Comparison of ENCODE assay signal across 18 cellular contexts in the genomic region with DNA sequence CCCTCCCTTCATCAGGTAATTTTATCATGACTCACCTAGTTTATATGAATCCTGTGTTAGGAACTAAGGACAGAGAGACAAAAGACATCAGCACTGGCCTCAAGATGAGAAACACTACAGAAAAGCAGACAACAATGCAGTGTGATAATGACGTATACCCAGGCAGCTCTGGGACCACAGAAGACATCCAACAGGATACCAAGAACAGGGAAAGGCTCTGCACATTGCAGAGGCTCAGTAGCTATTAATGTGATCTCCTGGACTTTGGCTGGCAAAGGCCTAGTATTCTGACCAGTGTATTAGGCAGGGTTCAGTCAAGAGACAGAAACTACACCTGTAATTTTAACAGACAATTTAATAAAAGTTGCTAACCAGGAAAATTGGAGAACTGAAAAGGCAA. TPM values are rescaled to one million over a fixed set of nuclear protein-coding genes. Genes with fewer than 3 reads are reported as not detected.
DNase-seq lines count a peak whose midpoint lies in the region; ATAC-seq and TF ChIP-seq lines count a peak whose summit lies in the region.
"Had no signal": no experiment of that assay in that cellular context is flagged by ENCODE, and none has a peak within 500 bp of the region (broad histone marks: within the 10 kb centered on the region; RNA-seq: fewer than 3 reads in every experiment).

No MANE protein-coding gene starts in this region.

- no peaks in the 10 kb centered on the region for H3K36me3 ChIP-seq in CD8-positive, alpha-beta memory T cell (ENCODE audit: insufficient read depth, low read length)
- no peaks in the 10 kb centered on the region for H3K36me3 ChIP-seq in Panc1 (ENCODE audit: control insufficient read depth, insufficient read depth, low read length)

- no peaks in the 10 kb centered on the region for H3K27me3 ChIP-seq in CD8-positive, alpha-beta memory T cell (ENCODE audit: insufficient read depth, low read length, poor library complexity, severe bottlenecking)
- H3K27me3 ChIP-seq in Panc1 (ENCODE audit: control insufficient read depth, insufficient read depth, low read length) (no peaks in the 10 kb centered on the region), foreskin keratinocyte (no peaks in the 10 kb centered on the region)
- H3K27me3 ChIP-seq: BLaER1 had no signal

- in situ Hi-C loops in Panc1 (cut with HindIII; ENCODE audit: low pct_unique_long_range_greater_than_20kb, low sequenced_read_pairs) = no loop called here

- H3K4me3 Mint-ChIP-seq in CD8-positive, alpha-beta memory T cell = peak overlapping the region in 2 of 7 donors; percentile 13 to 21
- H3K4me3 Mint-ChIP-seq in natural killer cell treated with Interleukin-12 subunit alpha and Interleukin-12 subunit beta and Interleukin-15 and Interleukin-18, amount 100 ng/mL, for 72 hours = no peak overlapping the region
- H3K4me3 Mint-ChIP-seq: H9 had no signal

- H3K4me1 Mint-ChIP-seq in CD8-positive, alpha-beta memory T cell = peaks cover 69 to 89% (median 88%) of the 10 kb centered on the region in 3 donors
- peaks cover 34 to 39% of the 10 kb centered on the region in 2 donors for H3K4me1 Mint-ChIP-seq in natural killer cell treated with Interleukin-12 subunit alpha and Interleukin-12 subunit beta and Interleukin-15 and Interleukin-18, amount 100 ng/mL, for 72 hours (ENCODE audit: low read depth in 2 of 2)

- no peaks in the 10 kb centered on the region for H3K27me3 Mint-ChIP-seq in CD8-positive, alpha-beta memory T cell
- H3K27me3 Mint-ChIP-seq in natural killer cell treated with Interleukin-12 subunit alpha and Interleukin-12 subunit beta and Interleukin-15 and Interleukin-18, amount 100 ng/mL, for 72 hours = no peaks in the 10 kb centered on the region

- peak overlapping the region in 5 of 8 donors; percentile 1 to 44 (median 13) for H3K27ac Mint-ChIP-seq in CD8-positive, alpha-beta memory T cell
- H3K27ac Mint-ChIP-seq in natural killer cell treated with Interleukin-12 subunit alpha and Interleukin-12 subunit beta and Interleukin-15 and Interleukin-18, amount 100 ng/mL, for 72 hours = peak overlapping the region; percentile 11 to 61

- no peaks in the 10 kb centered on the region for H3K9me3 ChIP-seq in CD8-positive, alpha-beta memory T cell (ENCODE audit: low read length)
- H3K9me3 ChIP-seq in Panc1 (ENCODE audit: control insufficient read depth, insufficient read depth, low read depth, low read length) = no peaks in the 10 kb centered on the region
- H3K9me3 ChIP-seq: BLaER1 had no signal

- CTCF ChIA-PET in CD8-positive, alpha-beta memory T cell (lab: Charles Lee) = no interaction called here
- CTCF ChIA-PET in Panc1 (lab: Charles Lee) = no interaction called here

- H3K27ac ChIP-seq in CD8-positive, alpha-beta memory T cell (ENCODE audit: low read depth, low read length) = no peak overlapping the region
- H3K27ac ChIP-seq in Panc1 (ENCODE audit: low read length) = peak overlapping the region; percentile 9; the same call in 1 of the 2 replicates
- no peak overlapping the region for H3K27ac ChIP-seq in foreskin keratinocyte
- H3K27ac ChIP-seq: BLaER1 had no signal

- intact Hi-C loops in Panc1 (cut with micrococcal nuclease; ENCODE audit: unreplicated experiment) = no loop called here

- no peak for DNase-seq in CD8-positive, alpha-beta memory T cell
- no peak for DNase-seq in Panc1 (ENCODE audit: low read depth, low spot score)
- DNase-seq in foreskin keratinocyte = no peak
- no peak for DNase-seq in natural killer cell treated with Interleukin-12 subunit alpha and Interleukin-12 subunit beta and Interleukin-15 and Interleukin-18, amount 100 ng/mL, for 72 hours (ENCODE audit: low spot score)
- no peak for DNase-seq in glomerular visceral epithelial cell (ENCODE audit: extremely low spot score)
- no peak for DNase-seq in KG1 (lab: John Stamatoyannopoulos, UW)
- DNase-seq: activated CD4-positive, alpha-beta T cell treated with anti-CD3 and anti-CD28 coated beads for 1 hour; activated CD8-positive, alpha-beta memory T cell treated with anti-CD3 and anti-CD28 coated beads, Interleukin-2, amount 50 U/mL, for 4 hours; cortex of kidney; DMS79; H9; head of caudate nucleus; NCI-H2081; NCI-H524 had no signal

- H3K9me3 Mint-ChIP-seq in CD8-positive, alpha-beta memory T cell = no peaks in the 10 kb centered on the region
- no peaks in the 10 kb centered on the region for H3K9me3 Mint-ChIP-seq in natural killer cell treated with Interleukin-12 subunit alpha and Interleukin-12 subunit beta and Interleukin-15 and Interleukin-18, amount 100 ng/mL, for 72 hours
- H3K9me3 Mint-ChIP-seq: H9 had no signal

- BruUV-seq in Panc1 (replicated peaks; lab: Mats Ljungman, UMichigan) = no TSS peak

- TF ChIP-seq CTCF in Panc1 (IDR thresholded peaks at IDR 0.05) (no peak), foreskin keratinocyte (conservative IDR thresholded peaks at IDR 0.05) (no peak)

- peak; percentile 53; the same call in 1 of the 2 replicates for ATAC-seq in Panc1
- peak; percentile 31 for ATAC-seq in foreskin keratinocyte
- no peak for ATAC-seq in natural killer cell treated with Interleukin-12 subunit alpha and Interleukin-12 subunit beta and Interleukin-15 and Interleukin-18, amount 100 ng/mL, for 72 hours
- ATAC-seq in GM19328 (IDR thresholded peaks at IDR 0.05; ENCODE audit: unreplicated experiment) = no peak
- ATAC-seq: esophagus mucosa had no signal

- POLR2A ChIA-PET in CD8-positive, alpha-beta memory T cell (lab: Charles Lee) = no interaction called here
- POLR2A ChIA-PET in Panc1 (lab: Charles Lee) = no interaction called here

- H3K4me1 ChIP-seq in CD8-positive, alpha-beta memory T cell (ENCODE audit: insufficient read depth, low read length) = peaks cover 73% of the 10 kb centered on the region
- peaks cover 5% of the 10 kb centered on the region for H3K4me1 ChIP-seq in Panc1 (ENCODE audit: control insufficient read depth, insufficient read depth, low read length)
- H3K4me1 ChIP-seq in foreskin keratinocyte = peaks cover 21% of the 10 kb centered on the region

- H3K4me3 ChIP-seq in CD8-positive, alpha-beta memory T cell (ENCODE audit: low read length) = no peak overlapping the region
- no peak overlapping the region for H3K4me3 ChIP-seq in Panc1 (ENCODE audit: low read depth in 2 of 2, low read length in 2 of 2)
- H3K4me3 ChIP-seq: BLaER1, smooth muscle cell had no signal

- peaks cover 0 to 11% (median 3%) of the 10 kb centered on the region in 3 donors for H3K36me3 Mint-ChIP-seq in CD8-positive, alpha-beta memory T cell
- H3K36me3 Mint-ChIP-seq in natural killer cell treated with Interleukin-12 subunit alpha and Interleukin-12 subunit beta and Interleukin-15 and Interleukin-18, amount 100 ng/mL, for 72 hours = no peaks in the 10 kb centered on the region

RNA-seq across cellular contexts. Expression of gene CDK17, which starts 39.7 kb away (rescaled TPM):
- 10 to 100 TPM; 34.6 to 36.0 TPM for total RNA-seq in CD8-positive, alpha-beta memory T cell
- polyA plus RNA-seq in CD8-positive, alpha-beta memory T cell = 40.0 TPM
- 23.2 TPM for total RNA-seq in Panc1 (2021; ENCODE audit: unreplicated experiment)
- 9.9 TPM for polyA plus RNA-seq in Panc1 (2012; ENCODE audit: insufficient read length)
- 44.0 and 51.7 TPM in 2 replicates for total RNA-seq in foreskin keratinocyte
- polyA plus RNA-seq in foreskin keratinocyte = 11.0 and 11.1 TPM in 2 replicates
- total RNA-seq in natural killer cell treated with Interleukin-12 subunit alpha and Interleukin-12 subunit beta and Interleukin-15 and Interleukin-18, amount 100 ng/mL, for 72 hours = 10 to 100 TPM; 66.9 to 82.1 TPM

Comparison
In these comparisons a context has a peak if more than half of its experiments do, and no peak if none do; other contexts are left out.
1. ATAC-seq: peak in Panc1 (single experiment) and foreskin keratinocyte (single experiment); none in natural killer cell treated with Interleukin-12 subunit alpha and Interleukin-12 subunit beta and Interleukin-15 and Interleukin-18, amount 100 ng/mL, for 72 hours (0 of 2) and GM19328 (single experiment).